8 cellular contexts compared by ENCODE assay signal in genomic region chr1:154791292-154792278, GRCh38.
DNase-seq lines count a peak whose midpoint lies in the region; ATAC-seq and TF ChIP-seq lines count a peak whose summit lies in the region.

No MANE protein-coding gene starts in this region.

- intact Hi-C loops in spleen (cut with DNase I; ENCODE audit: low total_unique reads): no loop called here

- no peaks in the 10 kb centered on the region for H3K9me3 Mint-ChIP-seq in CD8-positive, alpha-beta memory T cell
- no peaks in the 10 kb centered on the region for H3K9me3 Mint-ChIP-seq in activated naive CD8-positive, alpha-beta T cell treated with anti-CD3 and anti-CD28 coated beads for 36 hours
- no peaks in the 10 kb centered on the region for H3K9me3 Mint-ChIP-seq in nephron progenitor cell

- H3K4me1 Mint-ChIP-seq in CD8-positive, alpha-beta memory T cell: peaks cover 28 to 44% (median 36%) of the 10 kb centered on the region in 3 donors
- H3K4me1 Mint-ChIP-seq in activated naive CD8-positive, alpha-beta T cell treated with anti-CD3 and anti-CD28 coated beads for 36 hours: peaks cover 39% of the 10 kb centered on the region
- H3K4me1 Mint-ChIP-seq in nephron progenitor cell: peaks cover 57% of the 10 kb centered on the region

- peaks cover 30% of the 10 kb centered on the region for H3K4me1 ChIP-seq in CD8-positive, alpha-beta memory T cell (ENCODE audit: insufficient read depth, low read length)
- H3K4me1 ChIP-seq in spleen: peaks cover 0 to 17% (median 9%) of the 10 kb centered on the region in 6 donors

- ATAC-seq in GM19452 (IDR thresholded peaks at IDR 0.05; ENCODE audit: unreplicated experiment): peak; percentile 84
- peak; percentile 74 for ATAC-seq in HG03571 (IDR thresholded peaks at IDR 0.05; ENCODE audit: unreplicated experiment)

- POLR2A ChIA-PET in CD8-positive, alpha-beta memory T cell (lab: Charles Lee): interaction anchor here (0.6 to 1.5 kb wide), 12 partner anchors 10 to 571 kb away, joined by 3 to 8 read pairs (median 4); partner anchors contain the start of genes PBXIP1 and PMVK

- no peaks in the 10 kb centered on the region for H3K27me3 ChIP-seq in CD8-positive, alpha-beta memory T cell (ENCODE audit: insufficient read depth, low read length, poor library complexity, severe bottlenecking)
- peaks cover 0 to 29% (median 0%) of the 10 kb centered on the region in 7 donors for H3K27me3 ChIP-seq in spleen (replicated peaks in 1 of 7)

- no peak for TF ChIP-seq POLR2A in spleen (IDR thresholded peaks at IDR 0.05)

- peaks cover 0 to 1% (median 0%) of the 10 kb centered on the region in 3 donors for H3K36me3 Mint-ChIP-seq in CD8-positive, alpha-beta memory T cell
- H3K36me3 Mint-ChIP-seq in activated naive CD8-positive, alpha-beta T cell treated with anti-CD3 and anti-CD28 coated beads for 36 hours: no peaks in the 10 kb centered on the region
- H3K36me3 Mint-ChIP-seq in nephron progenitor cell (ENCODE audit: low read depth): no peaks in the 10 kb centered on the region

- peak overlapping the region; percentile 72 to 94 (median 89) for H3K27ac Mint-ChIP-seq in CD8-positive, alpha-beta memory T cell
- H3K27ac Mint-ChIP-seq in activated naive CD8-positive, alpha-beta T cell treated with anti-CD3 and anti-CD28 coated beads for 36 hours: peak overlapping the region; percentile 79
- no peak overlapping the region for H3K27ac Mint-ChIP-seq in nephron progenitor cell

- no peaks in the 10 kb centered on the region for H3K36me3 ChIP-seq in CD8-positive, alpha-beta memory T cell (ENCODE audit: insufficient read depth, low read length)
- H3K36me3 ChIP-seq in spleen: no peaks in the 10 kb centered on the region

- CTCF ChIA-PET in CD8-positive, alpha-beta memory T cell (lab: Charles Lee): interaction anchor here (0.8 to 3.1 kb wide), 18 partner anchors 9 to 293 kb away, joined by 3 to 29 read pairs (median 6); partner anchors contain the start of gene PMVK

- TF ChIP-seq CTCF in spleen (IDR thresholded peaks at IDR 0.05 in 8 of 11, conservative IDR thresholded peaks at IDR 0.05 in 3 of 11): no peak
- TF ChIP-seq CTCF in nephron progenitor cell (IDR thresholded peaks at IDR 0.05): no peak

- 14 to 27% (median 16%) methylated on average over 16 of the region's 16 CpGs for WGBS in spleen, 5 donors

- peak; percentile 67 to 95 (median 92) for DNase-seq in CD8-positive, alpha-beta memory T cell
- DNase-seq in SW480 (ENCODE audit: low spot score) (peak; percentile 74), spleen (peak; percentile 87), nephron progenitor cell (no peak), NCI-H1436 (lab: John Stamatoyannopoulos, UW) (no peak)
- peak; percentile 85 for DNase-seq in activated naive CD8-positive, alpha-beta T cell treated with anti-CD3 and anti-CD28 coated beads for 36 hours

- H3K27ac ChIP-seq in CD8-positive, alpha-beta memory T cell (ENCODE audit: low read depth, low read length): no peak overlapping the region
- peak overlapping the region in 3 of 8 donors; percentile 19 to 51 (median 42) for H3K27ac ChIP-seq in spleen

- H3K27me3 Mint-ChIP-seq in CD8-positive, alpha-beta memory T cell: peaks cover 3 to 4% of the 10 kb centered on the region in 2 donors
- no peaks in the 10 kb centered on the region for H3K27me3 Mint-ChIP-seq in activated naive CD8-positive, alpha-beta T cell treated with anti-CD3 and anti-CD28 coated beads for 36 hours
- H3K27me3 Mint-ChIP-seq in nephron progenitor cell (ENCODE audit: low read depth, poor library complexity): no peaks in the 10 kb centered on the region

- H3K4me3 Mint-ChIP-seq in CD8-positive, alpha-beta memory T cell: peak overlapping the region; percentile 18 to 84 (median 76)
- peak overlapping the region; percentile 66 for H3K4me3 Mint-ChIP-seq in activated naive CD8-positive, alpha-beta T cell treated with anti-CD3 and anti-CD28 coated beads for 36 hours
- no peak overlapping the region for H3K4me3 Mint-ChIP-seq in nephron progenitor cell

- H3K4me3 ChIP-seq in CD8-positive, alpha-beta memory T cell (ENCODE audit: low read length): peak overlapping the region; percentile 54
- H3K4me3 ChIP-seq in spleen: no peak overlapping the region

- H3K9me3 ChIP-seq in CD8-positive, alpha-beta memory T cell (ENCODE audit: low read length): no peaks in the 10 kb centered on the region
- no peaks in the 10 kb centered on the region for H3K9me3 ChIP-seq in spleen

Comparison
In these comparisons a context has a peak if more than half of its experiments do, and no peak if none do; other contexts are left out.
1. DNase-seq: peak in CD8-positive, alpha-beta memory T cell (5 of 5), SW480 (single experiment), activated naive CD8-positive, alpha-beta T cell treated with anti-CD3 and anti-CD28 coated beads for 36 hours (single experiment) and spleen (single experiment); none in nephron progenitor cell (single experiment) and NCI-H1436 (single experiment).